8 cellular contexts compared by ENCODE assay signal in genomic region chr17:57369509-57369945, GRCh38.
DNase-seq lines count a peak whose midpoint lies in the region; ATAC-seq lines count a peak whose summit lies in the region.

No MANE protein-coding gene starts in this region.

- in situ Hi-C loops in ACHN (cut with HindIII; ENCODE audit: low pct_ligation_motif_present, low pct_unique_long_range_greater_than_20kb, low sequenced_read_pairs), result no loop called here

- ATAC-seq in GM19467 (IDR thresholded peaks at IDR 0.05; ENCODE audit: unreplicated experiment) (peak; percentile 17), GM21723 (IDR thresholded peaks at IDR 0.05; ENCODE audit: unreplicated experiment) (no peak), HG03521 (IDR thresholded peaks at IDR 0.05; ENCODE audit: unreplicated experiment) (no peak), HG02852 (IDR thresholded peaks at IDR 0.05; ENCODE audit: unreplicated experiment) (no peak)

- DNase-seq in ACHN (peak; percentile 33), RPMI7951 (ENCODE audit: low read depth) (peak; percentile 32), iris pigment epithelial cell (ENCODE audit: low read depth) (peak; percentile 63), HuH-7.5 (ENCODE audit: low spot score) (no peak)
